In the genomic region with DNA sequence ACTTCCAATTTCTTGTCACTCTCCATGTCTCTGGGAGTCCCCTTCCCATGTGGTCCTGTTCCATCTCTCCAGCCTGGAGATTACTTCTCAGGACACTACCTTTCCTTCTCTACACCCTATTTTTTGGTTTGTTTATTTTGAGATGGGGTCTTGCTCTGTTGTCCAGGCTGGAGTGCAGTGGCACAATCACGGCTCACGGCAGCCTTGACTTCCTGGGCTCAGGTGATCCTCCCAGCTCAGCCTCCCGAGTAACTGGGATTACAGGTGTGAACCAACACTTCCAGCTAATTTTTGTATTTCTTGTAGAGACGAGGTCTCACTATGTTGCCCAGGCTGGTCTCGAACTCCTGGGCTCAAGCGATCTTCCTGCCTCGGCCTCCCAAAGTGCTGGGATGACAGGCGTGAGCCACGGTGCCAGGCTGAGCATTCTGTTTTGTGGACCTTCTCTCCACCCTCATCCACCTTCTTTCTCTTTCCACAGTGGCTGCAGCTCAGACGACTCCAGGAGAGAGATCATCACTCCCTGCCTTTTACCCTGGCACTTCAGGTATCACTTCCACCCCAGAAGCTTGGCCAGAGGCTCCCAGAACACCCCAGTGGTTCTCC, we compare ENCODE assay signal across 8 cellular contexts. TPM values are rescaled to one million over a fixed set of nuclear protein-coding genes. Genes with fewer than 3 reads are reported as not detected.
DNase-seq lines count a peak whose midpoint lies in the region; ATAC-seq and TF ChIP-seq lines count a peak whose summit lies in the region.

No MANE protein-coding gene starts in this region.

- no peak for TF ChIP-seq EP300 in esophagus muscularis mucosa (IDR thresholded peaks at IDR 0.05)

- WGBS in esophagus muscularis mucosa, result 75% methylated on average over 10 of the region's 10 CpGs

- no peak for ATAC-seq in HG03175 (IDR thresholded peaks at IDR 0.05; ENCODE audit: unreplicated experiment)

- no peak for TF ChIP-seq POLR2A in esophagus muscularis mucosa (IDR thresholded peaks at IDR 0.05; ENCODE audit: low read depth)

- intact Hi-C loops in esophagus muscularis mucosa (cut with DNase I), result no loop called here

- no peak for TF ChIP-seq CTCF in GM12875 (IDR thresholded peaks at IDR 0.05; ENCODE audit: borderline replicate concordance, insufficient read depth, low read depth, low read length)
- no peak for TF ChIP-seq CTCF in RWPE1 (conservative IDR thresholded peaks at IDR 0.05; ENCODE audit: low read depth)
- TF ChIP-seq CTCF in esophagus muscularis mucosa (IDR thresholded peaks at IDR 0.05), result no peak
- no peak for TF ChIP-seq CTCF in retinal pigment epithelial cell (conservative IDR thresholded peaks at IDR 0.05; ENCODE audit: low read depth, low read length)

- H3K27ac ChIP-seq in RWPE1, result peak overlapping the region; percentile 25
- peak overlapping the region; percentile 51 to 94 (median 75) for H3K27ac ChIP-seq in esophagus muscularis mucosa (replicated peaks in 1 of 4)

- peaks cover 11 to 57% (median 51%) of the 10 kb centered on the region in 4 donors for H3K4me1 ChIP-seq in esophagus muscularis mucosa

- POLR2A ChIA-PET in RWPE1 (lab: Yijun Ruan, JAX; ENCODE audit: low non-redundant PET), result no interaction called here

- H3K4me3 ChIP-seq in GM12875 (ENCODE audit: low read depth, low read length) (peak overlapping the region; percentile 53), esophagus muscularis mucosa (peak overlapping the region; percentile 6 to 41 (median 19)), retinal pigment epithelial cell (ENCODE audit: low read length) (peak overlapping the region; percentile 36)

- no peaks in the 10 kb centered on the region for H3K9me3 ChIP-seq in esophagus muscularis mucosa

- no peak for DNase-seq in RWPE1 (ENCODE audit: low spot score)
- DNase-seq in esophagus muscularis mucosa (ENCODE audit: extremely low spot score), result no peak
- DNase-seq in retinal pigment epithelial cell (ENCODE audit: low read depth), result no peak
- DNase-seq in DMS114 treated with DMSO at 0.1 percent for 48 hours (lab: John Stamatoyannopoulos, UW; ENCODE audit: unreplicated experiment), result no peak
- no peak for DNase-seq in MV-4-11 (lab: John Stamatoyannopoulos, UW)
- DNase-seq in iPS-NIHi7 (ENCODE audit: extremely low spot score), result no peak

- H3K27me3 ChIP-seq in esophagus muscularis mucosa, result no peaks in the 10 kb centered on the region

- H3K36me3 ChIP-seq in esophagus muscularis mucosa, result peaks cover 0 to under 1% (median 0%) of the 10 kb centered on the region in 4 donors

- CTCF ChIA-PET in RWPE1 (lab: Yijun Ruan, JAX), result no interaction called here

RNA-seq across cellular contexts. Expression of a gene that starts 0.6 kb away (rescaled TPM):
- total RNA-seq in esophagus muscularis mucosa, result 10 to 100 TPM in 1 of 4 donors, 1 to 10 TPM in 1, not detected in 2; 3.7 to 14.6 TPM

RNA-seq across cellular contexts. Expression of a gene that starts 2.6 kb away (rescaled TPM):
- total RNA-seq in esophagus muscularis mucosa, result 1 to 10 TPM; 2.5 to 6.2 (median 5.3) TPM

RNA-seq across cellular contexts. Expression of a gene that starts 5.1 kb away (rescaled TPM):
- total RNA-seq in esophagus muscularis mucosa, result 100 to 1,000 TPM in 1 of 4 donors, 10 to 100 TPM in 3; 47.1 to 145 (median 50.7) TPM

RNA-seq across cellular contexts. Expression of a gene that starts 33.2 kb away (rescaled TPM):
- 10 to 100 TPM in 3 of 4 donors, 1 to 10 TPM in 1; 7.5 to 22.6 (median 15.3) TPM for total RNA-seq in esophagus muscularis mucosa

RNA-seq across cellular contexts. Expression of a gene that starts 34.6 kb away (rescaled TPM):
- 10 to 100 TPM in 2 of 4 donors, 1 to 10 TPM in 2; 4.6 to 14.6 (median 8.8) TPM for total RNA-seq in esophagus muscularis mucosa
